In the genomic region with DNA sequence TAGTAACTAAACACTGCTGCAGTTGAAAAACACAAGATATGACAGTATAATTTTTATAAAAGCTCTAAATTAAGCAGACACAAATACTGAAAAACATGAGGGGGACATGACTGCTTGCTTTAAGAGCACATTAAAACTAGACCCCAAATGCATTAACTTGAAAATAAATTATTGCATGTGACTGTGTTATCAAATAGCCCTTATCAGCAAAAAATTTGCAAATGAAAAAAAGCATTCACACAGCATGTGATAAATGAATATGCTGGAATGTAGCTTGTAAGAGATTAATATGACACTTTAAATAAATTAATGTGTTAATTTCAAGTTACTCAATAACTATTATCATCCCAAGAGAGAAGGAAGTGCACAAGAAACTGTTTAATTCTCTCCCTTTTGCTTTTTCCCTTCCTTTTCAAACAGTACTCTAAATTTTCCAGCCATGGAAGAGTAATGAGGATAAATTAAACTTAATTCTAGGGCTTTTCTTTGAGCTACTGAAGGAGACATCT, we compare ENCODE assay signal across 26 cellular contexts.
"Had no signal": no experiment of that assay in that cellular context is flagged by ENCODE, and none has a peak within 500 bp of the region (broad histone marks: within the 10 kb centered on the region; RNA-seq: fewer than 3 reads in every experiment).

No MANE protein-coding gene starts in this region.

- H3K79me2 ChIP-seq: hepatocyte had no signal

- H3K27ac Mint-ChIP-seq: mesothelial cell of epicardium, naive B cell had no signal

- H3K4me3 Mint-ChIP-seq: immature natural killer cell, mesothelial cell of epicardium, naive B cell had no signal

- H3K4me2 ChIP-seq: hepatocyte had no signal

- ATAC-seq: foreskin keratinocyte, gastroesophageal sphincter, heart left ventricle, left colon, left lobe of liver, lower lobe of right lung, mucosa of descending colon had no signal

- H3K9me3 ChIP-seq: lower lobe of right lung had no signal

- H2AFZ ChIP-seq: hepatocyte had no signal

- H3K36me3 Mint-ChIP-seq: naive B cell had no signal

- H3K4me3 ChIP-seq: coronary artery, dorsolateral prefrontal cortex, esophagus muscularis mucosa, gastroesophageal sphincter, heart left ventricle, hepatocyte, left ventricle myocardium inferior, lower lobe of right lung, mucosa of descending colon had no signal

- H3K36me3 ChIP-seq: esophagus muscularis mucosa, gastroesophageal sphincter, heart left ventricle, left ventricle myocardium inferior, lower lobe of right lung had no signal

- DNase-seq: dermis blood vessel endothelial cell; dorsolateral prefrontal cortex; effector CD4-positive, alpha-beta T cell; effector memory CD4-positive, alpha-beta T cell; foreskin keratinocyte; heart left ventricle; hypothalamus; immature natural killer cell; islet precursor cell; kidney; kidney glomerular epithelial cell; left colon; left ventricle myocardium inferior; lower lobe of right lung; mesenchymal stem cell; mucosa of descending colon; naive B cell had no signal

- H3K27me3 ChIP-seq: esophagus muscularis mucosa, foreskin keratinocyte, gastroesophageal sphincter, heart left ventricle, hepatocyte had no signal

- FAIRE-seq: colon, endothelial cell of umbilical vein, frontal cortex, kidney had no signal

- H3K4me1 ChIP-seq: esophagus muscularis mucosa, foreskin keratinocyte, gastroesophageal sphincter, heart left ventricle, left ventricle myocardium inferior, lower lobe of right lung had no signal

- H3K27ac ChIP-seq: coronary artery, dorsolateral prefrontal cortex, esophagus muscularis mucosa, foreskin keratinocyte, gastroesophageal sphincter, heart left ventricle, hepatocyte, left ventricle myocardium inferior, lower lobe of right lung had no signal

- H3K4me1 Mint-ChIP-seq: naive B cell had no signal

- H3K27me3 Mint-ChIP-seq: naive B cell had no signal
